22 cellular contexts compared by ENCODE assay signal in the genomic region with DNA sequence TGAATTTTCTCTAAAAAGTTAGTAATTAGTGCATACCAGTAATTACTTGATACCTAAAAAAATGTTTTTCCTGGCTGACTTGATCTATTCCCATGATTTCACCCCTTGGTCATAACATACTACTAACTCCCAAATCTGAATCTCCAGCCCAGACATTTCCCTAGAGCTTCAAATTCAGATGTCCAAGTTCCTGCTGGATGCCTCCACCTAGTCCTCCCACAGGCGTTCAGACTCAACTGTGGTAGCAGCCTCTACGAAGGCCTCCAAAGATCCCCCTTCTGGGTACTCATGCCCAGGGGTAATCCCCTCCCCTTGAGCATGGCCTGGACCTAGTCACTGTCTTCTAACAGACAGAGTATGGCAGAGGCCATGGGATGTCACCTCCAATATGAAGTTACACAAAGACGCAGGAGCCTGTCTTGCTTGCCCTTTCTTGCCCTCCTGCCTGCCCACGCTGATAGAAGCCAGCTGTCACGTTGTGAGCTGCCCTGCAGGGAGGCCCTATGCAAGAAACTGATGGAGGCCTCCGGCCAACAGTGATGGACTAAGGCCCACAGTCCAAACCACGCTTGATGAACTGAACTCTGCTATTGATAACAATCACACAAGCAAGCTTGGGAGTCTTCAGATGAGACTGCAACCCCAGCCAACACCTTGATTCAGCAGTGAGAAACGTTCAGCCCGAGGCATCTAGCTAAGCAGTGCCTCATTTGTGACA. TPM values are rescaled to one million over a fixed set of nuclear protein-coding genes. Genes with fewer than 3 reads are reported as not detected.
DNase-seq lines count a peak whose midpoint lies in the region; TF ChIP-seq lines count a peak whose summit lies in the region.
"Had no signal": no experiment of that assay in that cellular context is flagged by ENCODE, and none has a peak within 500 bp of the region (broad histone marks: within the 10 kb centered on the region; RNA-seq: fewer than 3 reads in every experiment).

No MANE protein-coding gene starts in this region.

- H3K4ac ChIP-seq in trophoblast cell (ENCODE audit: low read depth, low read length) = no peak overlapping the region

- no peaks in the 10 kb centered on the region for H4K20me1 ChIP-seq in GM23248 (ENCODE audit: insufficient read depth)

- no peak overlapping the region for H2AK5ac ChIP-seq in trophoblast cell (ENCODE audit: low read length)

- no peak for TF ChIP-seq POLR2A in esophagus muscularis mucosa (IDR thresholded peaks at IDR 0.05; ENCODE audit: low read depth)

- TF ChIP-seq CTCF in esophagus muscularis mucosa (IDR thresholded peaks at IDR 0.05) (no peak), left ventricle myocardium inferior (IDR thresholded peaks at IDR 0.05; ENCODE audit: borderline replicate concordance) (no peak), GM10248 (IDR thresholded peaks at IDR 0.05; ENCODE audit: control extremely low read depth, extremely low read depth, low read depth, missing control alignments) (no peak)

- no peak overlapping the region for H2BK120ac ChIP-seq in trophoblast cell (ENCODE audit: insufficient read depth, low read length, poor library complexity)

- no peak overlapping the region for H3K27ac Mint-ChIP-seq in immature natural killer cell
- H3K27ac Mint-ChIP-seq: CD4-positive, CD25-positive, alpha-beta regulatory T cell had no signal

- H3K27ac ChIP-seq in GM23248 = no peak overlapping the region
- H3K27ac ChIP-seq in esophagus muscularis mucosa (replicated peaks in 1 of 4) = peak overlapping the region; percentile 2 to 65 (median 22)
- peak overlapping the region; percentile 77 for H3K27ac ChIP-seq in left ventricle myocardium inferior (replicated peaks)
- no peak overlapping the region for H3K27ac ChIP-seq in trophoblast cell (ENCODE audit: low read depth, low read length)
- H3K27ac ChIP-seq: RWPE1, SJSA1 had no signal

- CTCF ChIA-PET in GM10248 (lab: Yijun Ruan, JAX) = interaction anchor here (1.7 kb wide), 1 partner anchor 16 kb away, joined by 5 read pairs; no protein-coding TSS in a partner anchor

- H3K4me2 ChIP-seq in GM23248 (ENCODE audit: unreplicated experiment) (no peak overlapping the region), trophoblast cell (ENCODE audit: low read length) (no peak overlapping the region)

- H3K27me3 ChIP-seq in GM23248 (replicated peaks; ENCODE audit: insufficient read depth) (no peaks in the 10 kb centered on the region), esophagus muscularis mucosa (no peaks in the 10 kb centered on the region), left ventricle myocardium inferior (ENCODE audit: low read depth) (no peaks in the 10 kb centered on the region), trophoblast cell (ENCODE audit: insufficient read depth, low read length) (no peaks in the 10 kb centered on the region)
- H3K27me3 ChIP-seq: BE2C, SJSA1 had no signal

- H4K12ac ChIP-seq in trophoblast cell (ENCODE audit: low read depth, low read length) = no peak overlapping the region

- H3F3A ChIP-seq in GM23248 (ENCODE audit: insufficient read depth) = no peaks in the 10 kb centered on the region

- TF ChIP-seq EP300 in esophagus muscularis mucosa (IDR thresholded peaks at IDR 0.05) = no peak

- H3K4me1 ChIP-seq in GM23248 (ENCODE audit: insufficient read depth) (peaks cover 23% of the 10 kb centered on the region), esophagus muscularis mucosa (peaks cover 0 to 4% (median 0%) of the 10 kb centered on the region in 4 donors), left ventricle myocardium inferior (no peaks in the 10 kb centered on the region), trophoblast cell (ENCODE audit: control insufficient read depth in 1 of 2, insufficient read depth in 2 of 2, low read length in 2 of 2) (no peaks in the 10 kb centered on the region)
- H3K4me1 ChIP-seq: BE2C, SJSA1 had no signal

- DNase-seq in GM23248 (no peak), esophagus muscularis mucosa (ENCODE audit: extremely low spot score) (peak; percentile 90), left ventricle myocardium inferior (peak; percentile 39), trophoblast cell (peak; percentile 46 to 71), G401 (ENCODE audit: low spot score) (no peak), immature natural killer cell (no peak), GM10248 (ENCODE audit: extremely low spot score) (no peak), NCI-H2227 treated with DMSO at 0.1 percent for 48 hours (lab: John Stamatoyannopoulos, UW) (no peak)
- DNase-seq: BE2C; CD4-positive, CD25-positive, alpha-beta regulatory T cell; COR-L47; DMS 273 treated with DMSO at 0.1 percent for 48 hours; GF-D8; KG1; MV-4-11; NCI-H1417 treated with DMSO at 0.1 percent for 48 hours; NCI-H1930; NCI-H345; NCI-H524 treated with DMSO at 0.1 percent for 48 hours had no signal

- no peaks in the 10 kb centered on the region for H3K4me1 Mint-ChIP-seq in immature natural killer cell
- H3K4me1 Mint-ChIP-seq: CD4-positive, CD25-positive, alpha-beta regulatory T cell had no signal

- no peak overlapping the region for H4K91ac ChIP-seq in trophoblast cell (ENCODE audit: low read depth, low read length)

- H3K9me3 Mint-ChIP-seq in immature natural killer cell = no peaks in the 10 kb centered on the region

- no peak overlapping the region for H3K18ac ChIP-seq in trophoblast cell (ENCODE audit: low read length)

- peaks cover 3 to 5% (median 3%) of the 10 kb centered on the region in 3 donors for H3K27me3 Mint-ChIP-seq in immature natural killer cell (ENCODE audit: low read depth in 3 of 3)

- no peak overlapping the region for H3K4me3 Mint-ChIP-seq in immature natural killer cell
- H3K4me3 Mint-ChIP-seq: CD4-positive, CD25-positive, alpha-beta regulatory T cell had no signal

- no peaks in the 10 kb centered on the region for H3K9me2 ChIP-seq in GM23248 (ENCODE audit: insufficient read depth)

- H3K9me3 ChIP-seq in GM23248 (ENCODE audit: low read depth) (no peaks in the 10 kb centered on the region), esophagus muscularis mucosa (no peaks in the 10 kb centered on the region), left ventricle myocardium inferior (replicated peaks) (no peaks in the 10 kb centered on the region), trophoblast cell (ENCODE audit: insufficient read depth, low read depth, low read length) (no peaks in the 10 kb centered on the region)
- H3K9me3 ChIP-seq: BE2C, SJSA1 had no signal

- H3K9ac ChIP-seq in GM23248 = no peak overlapping the region
- H3K9ac ChIP-seq in trophoblast cell (ENCODE audit: low read length) = no peak overlapping the region

- in situ Hi-C loops in GM23248 (cut with MboI) = no loop called here
- in situ Hi-C loops in G401 (cut with HindIII; ENCODE audit: low sequenced_read_pairs) = no loop called here

- H3K79me1 ChIP-seq in trophoblast cell (ENCODE audit: low read length) = no peaks in the 10 kb centered on the region

- no peak overlapping the region for H4K8ac ChIP-seq in trophoblast cell (ENCODE audit: low read depth, low read length)

- H3K36me3 Mint-ChIP-seq in immature natural killer cell = peaks cover 0 to 3% (median 0%) of the 10 kb centered on the region in 3 donors
- H3K36me3 Mint-ChIP-seq: CD4-positive, CD25-positive, alpha-beta regulatory T cell had no signal

- no peak overlapping the region for H2BK12ac ChIP-seq in trophoblast cell (ENCODE audit: low read length)

- H3K36me3 ChIP-seq in GM23248 (ENCODE audit: low read depth) (no peaks in the 10 kb centered on the region), esophagus muscularis mucosa (no peaks in the 10 kb centered on the region), left ventricle myocardium inferior (no peaks in the 10 kb centered on the region), trophoblast cell (ENCODE audit: control insufficient read depth in 1 of 2, insufficient read depth in 2 of 2, low read length in 2 of 2) (no peaks in the 10 kb centered on the region)
- H3K36me3 ChIP-seq: BE2C, SJSA1 had no signal

- H3K14ac ChIP-seq in trophoblast cell (ENCODE audit: low read length) = no peak overlapping the region

- no peak overlapping the region for H3K23ac ChIP-seq in trophoblast cell (ENCODE audit: low read length)

- no peak overlapping the region for H3K4me3 ChIP-seq in GM23248
- H3K4me3 ChIP-seq in esophagus muscularis mucosa = no peak overlapping the region
- no peak overlapping the region for H3K4me3 ChIP-seq in left ventricle myocardium inferior
- no peak overlapping the region for H3K4me3 ChIP-seq in trophoblast cell (ENCODE audit: low read depth, low read length)
- H3K4me3 ChIP-seq: GM12878, SJSA1 had no signal

- POLR2A ChIA-PET in GM10248 (lab: Yijun Ruan, JAX) = interaction anchor here (1.0 kb wide), 1 partner anchor 9 kb away, joined by 3 read pairs; the partner anchor contains the start of gene FBN1

- H3K79me2 ChIP-seq in GM23248 (ENCODE audit: insufficient read depth) (no peaks in the 10 kb centered on the region), trophoblast cell (ENCODE audit: control insufficient read depth, insufficient read depth, low read length, poor library complexity) (no peaks in the 10 kb centered on the region)

- intact Hi-C loops in esophagus muscularis mucosa (cut with DNase I) (no loop called here), left ventricle myocardium inferior (cut with micrococcal nuclease) (no loop called here)

- H2AFZ ChIP-seq in GM23248 (peak overlapping the region; percentile 24; the same call in 1 of the 2 replicates), trophoblast cell (ENCODE audit: insufficient read depth, low read length, poor library complexity) (peak overlapping the region; percentile 6)

- no peak overlapping the region for H2BK5ac ChIP-seq in trophoblast cell (ENCODE audit: low read depth, low read length, poor library complexity)

- WGBS in GM23248 (ENCODE audit: low coverage in 1 of 2, low lambda C conversion rate in 2 of 2, missing lambda C conversion rate in 2 of 2), 2 experiments = 50 to 52% methylated on average over 9 of the region's 9 CpGs
- WGBS in esophagus muscularis mucosa = 75% methylated on average over 9 of the region's 9 CpGs
- WGBS in trophoblast cell (ENCODE audit: extremely low coverage, insufficient coverage, insufficient read length) = no CpG with 5 or more reads among the region's 9 CpGs

RNA-seq across cellular contexts. Expression of gene FBN1, which starts 8.6 kb away (rescaled TPM):
- total RNA-seq in GM23248 (2014; rRNA removed; shearing (Covaris generic)) = 1,478 and 1,559 TPM in 2 replicates
- polyA plus RNA-seq in GM23248 (2016; fragmentation: Nextera tagmentation; extraction: Ambion mirVana) (346 and 374 TPM in 2 replicates), immature natural killer cell (under 1 TPM in 1 of 3 donors, not detected in 2; 0.22 TPM)
- total RNA-seq in esophagus muscularis mucosa (100 to 1,000 TPM; 159 to 253 (median 226) TPM), left ventricle myocardium inferior (45.5 TPM)
- 4.4 and 5.3 TPM in 2 replicates for polyA plus RNA-seq in trophoblast cell (2013)
- total RNA-seq in G401 (2014; rRNA removed; shearing (Covaris generic)) = 15.3 and 17.2 TPM in 2 replicates
- polyA plus RNA-seq: CD4-positive, CD25-positive, alpha-beta regulatory T cell had no signal

Comparison
In these comparisons a context has a peak if more than half of its experiments do, and no peak if none do; other contexts are left out.
1. DNase-seq: peak in esophagus muscularis mucosa (single experiment), left ventricle myocardium inferior (single experiment) and trophoblast cell (2 of 2); none in GM23248 (single experiment), G401 (single experiment), immature natural killer cell (0 of 3), GM10248 (single experiment) and NCI-H2227 treated with DMSO at 0.1 percent for 48 hours (single experiment).
2. H3K27ac ChIP-seq: peak in esophagus muscularis mucosa (4 of 4) and left ventricle myocardium inferior (single experiment); none in GM23248 (single experiment) and trophoblast cell (single experiment).